22 cellular contexts compared by ENCODE assay signal in the genomic region with DNA sequence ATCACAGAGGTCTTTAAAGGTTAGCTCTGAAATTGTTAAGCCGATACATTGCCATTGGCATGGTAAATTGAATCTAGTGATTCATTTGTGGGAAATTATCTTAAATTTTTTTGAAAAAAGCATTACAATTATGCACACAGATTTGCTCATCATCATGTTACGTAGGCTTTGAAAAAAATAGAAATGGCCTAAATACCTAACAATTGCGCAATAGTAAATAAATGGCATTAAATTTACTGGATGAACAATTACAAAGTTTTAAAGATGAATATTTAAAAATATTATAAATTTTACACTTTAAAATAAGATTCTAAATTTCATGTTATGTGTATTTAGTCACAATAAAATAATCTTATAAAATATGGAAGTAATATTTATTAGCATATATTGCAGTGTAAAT.
DNase-seq lines count a peak whose midpoint lies in the region; ATAC-seq, FAIRE-seq and TF ChIP-seq lines count a peak whose summit lies in the region.
"Had no signal": no experiment of that assay in that cellular context is flagged by ENCODE, and none has a peak within 500 bp of the region (broad histone marks: within the 10 kb centered on the region; RNA-seq: fewer than 3 reads in every experiment).

No MANE protein-coding gene starts in this region.

- H4K20me1 ChIP-seq in HCT116 (ENCODE audit: insufficient read depth) = no peaks in the 10 kb centered on the region

- no peak for ATAC-seq in A549
- ATAC-seq in HCT116 = no peak
- ATAC-seq in left ventricle myocardium superior = no peak

- POLR2A ChIA-PET in A549 (lab: Yijun Ruan, JAX) (no interaction called here), HCT116 (lab: Charles Lee) (no interaction called here)

- TF ChIP-seq POLR2A in A549 (IDR thresholded peaks at IDR 0.05; ENCODE audit: low read length) (no peak), HCT116 (IDR thresholded peaks at IDR 0.05; ENCODE audit: borderline replicate concordance, extremely low read depth, insufficient read depth, insufficient read length) (no peak)

- no peak for DNase-seq in A549 (ENCODE audit: low read depth in 1 of 2, low spot score in 1 of 2)
- no peak for DNase-seq in HCT116 (ENCODE audit: low read depth, low spot score)
- no peak for DNase-seq in RCC 7860 (ENCODE audit: low spot score)
- DNase-seq in SKM-1 treated with dmso at 0.1 percent for 144 hours (lab: John Stamatoyannopoulos, UW; ENCODE audit: unreplicated experiment) = no peak
- no peak for DNase-seq in left ventricle myocardium superior
- DNase-seq in NCI-H1694 (lab: John Stamatoyannopoulos, UW) = no peak
- DNase-seq in NCI-H345 (lab: John Stamatoyannopoulos, UW) = no peak
- DNase-seq: ACHN; BE2C; C1 segment of cervical spinal cord; CD4-positive, CD25-positive, alpha-beta regulatory T cell; CD8-positive, alpha-beta memory T cell; COR-L47; DMS 273 treated with DMSO at 0.1 percent for 48 hours; DMS53; DND-41; EL; GOT3; H9; KG1 had no signal

- H3K27ac ChIP-seq in A549 (no peak overlapping the region), HCT116 (ENCODE audit: low read depth, low read length) (no peak overlapping the region)

- no peaks in the 10 kb centered on the region; a peak in 1 of 4 replicates for H3K36me3 ChIP-seq in HCT116 (ENCODE audit: control insufficient read depth in 1 of 2, insufficient read depth in 2 of 2, low read length in 2 of 2)
- H3K36me3 ChIP-seq: BE2C had no signal

- no peaks in the 10 kb centered on the region for H3K27me3 ChIP-seq in HCT116 (ENCODE audit: insufficient read depth, low read length)
- H3K27me3 ChIP-seq: BE2C had no signal

- H3K4me1 ChIP-seq in A549 = no peaks in the 10 kb centered on the region
- no peaks in the 10 kb centered on the region for H3K4me1 ChIP-seq in HCT116 (ENCODE audit: control insufficient read depth in 1 of 2, insufficient read depth in 2 of 2, low read length in 2 of 2)
- H3K4me1 ChIP-seq: BE2C had no signal

- TF ChIP-seq EP300 in A549 (IDR thresholded peaks at IDR 0.05) = no peak

- TF ChIP-seq RAD21 in A549 (conservative IDR thresholded peaks at IDR 0.05 in 1 of 2, IDR thresholded peaks at IDR 0.05 in 1 of 2) = no peak
- no peak for TF ChIP-seq RAD21 in HCT116 (IDR thresholded peaks at IDR 0.05; ENCODE audit: low read depth)

- intact Hi-C loops in HCT116 (cut with micrococcal nuclease) (no loop called here), left ventricle myocardium superior (cut with micrococcal nuclease) (no loop called here)

- CTCF ChIA-PET in A549 (lab: Yijun Ruan, JAX) (no interaction called here), HCT116 (lab: Charles Lee) (no interaction called here)

- H3K9me3 ChIP-seq in A549 (no peaks in the 10 kb centered on the region), HCT116 (ENCODE audit: control insufficient read depth in 1 of 2, insufficient read depth in 1 of 2, low read depth in 1 of 2, low read length in 2 of 2) (no peaks in the 10 kb centered on the region)
- H3K9me3 ChIP-seq: BE2C had no signal

- H3K4me3 ChIP-seq in A549 (no peak overlapping the region), HCT116 (replicated peaks in 1 of 2; ENCODE audit: low read depth in 1 of 2, low read length in 2 of 2) (no peak overlapping the region)

- BruUV-seq in HCT116 (replicated peaks; lab: Mats Ljungman, UMichigan) = no TSS peak

- H3K4me2 ChIP-seq in A549 (no peak overlapping the region), HCT116 (ENCODE audit: low read length) (no peak overlapping the region)

- WGBS in A549 (ENCODE audit: missing lambda C conversion rate) = 53% methylated on average over 3 of the region's 3 CpGs

- FAIRE-seq in A549 (lab: Jason Lieb, UNC) (no peak), RCC 7860 (lab: Jason Lieb, UNC) (peak; percentile 40), endometrium (lab: Jason Lieb, UNC) (peak; percentile 57)
- FAIRE-seq: GM12891 had no signal

- RAD21 ChIA-PET in HCT116 (lab: Charles Lee; ENCODE audit: low non-redundant PET in 1 of 2, low total read pairs in 2 of 2, uncharacterized antibody in 2 of 2, unreplicated experiment in 2 of 2) = no interaction called here

- no peak overlapping the region for H2AFZ ChIP-seq in HCT116 (ENCODE audit: low read depth, low read length, poor library complexity, severe bottlenecking)

- TF ChIP-seq CTCF in A549 (IDR thresholded peaks at IDR 0.05) (no peak), HCT116 (IDR thresholded peaks at IDR 0.05 in 2 of 3, conservative IDR thresholded peaks at IDR 0.05 in 1 of 3; ENCODE audit: borderline replicate concordance in 1 of 3, insufficient read depth in 1 of 3, low read depth in 2 of 3, low read length in 2 of 3) (no peak)

- no peak overlapping the region for H3K9ac ChIP-seq in HCT116 (ENCODE audit: low read length)

- no peaks in the 10 kb centered on the region for H3K79me2 ChIP-seq in HCT116 (ENCODE audit: insufficient read depth, low read length)

- no peaks in the 10 kb centered on the region; the same call in 1 of the 2 replicates for H3K9me2 ChIP-seq in HCT116 (ENCODE audit: insufficient read depth)

TF ChIP-seq in A549, 52 proteins besides CTCF, POLR2A, EP300 and RAD21:
- no peak for TF ChIP-seq FOXS1 (CRISPR knock-in tag; IDR thresholded peaks at IDR 0.05)
- no peak for TF ChIP-seq EHF (CRISPR knock-in tag; IDR thresholded peaks at IDR 0.05)
- peak; percentile 53 to 76; a peak in 3 of 4 replicates for TF ChIP-seq CEBPB (IDR thresholded peaks at IDR 0.05)
- no peak for TF ChIP-seq ZNF302 (CRISPR knock-in tag; IDR thresholded peaks at IDR 0.05)

TF ChIP-seq in HCT116, 20 proteins besides CTCF, POLR2A, EP300 and RAD21:
- TF ChIP-seq EZH2 (IDR thresholded peaks at IDR 0.05) = no peak
- TF ChIP-seq, protein P1, sequence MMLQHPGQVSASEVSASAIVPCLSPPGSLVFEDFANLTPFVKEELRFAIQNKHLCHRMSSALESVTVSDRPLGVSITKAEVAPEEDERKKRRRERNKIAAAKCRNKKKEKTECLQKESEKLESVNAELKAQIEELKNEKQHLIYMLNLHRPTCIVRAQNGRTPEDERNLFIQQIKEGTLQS (IDR thresholded peaks at IDR 0.05) = no peak
- TF ChIP-seq CEBPB (IDR thresholded peaks at IDR 0.05; ENCODE audit: low read depth) = peak; percentile 51

Comparison
In these comparisons a context has a peak if more than half of its experiments do, and no peak if none do; other contexts are left out.
1. Of the 6 proteins assayed by ChIP-seq in both A549 and HCT116: peak only in A549: none; only in HCT116: none; in both: CEBPB; in neither: 5.